ENCODE assay signal across 9 cellular contexts in the genomic region with DNA sequence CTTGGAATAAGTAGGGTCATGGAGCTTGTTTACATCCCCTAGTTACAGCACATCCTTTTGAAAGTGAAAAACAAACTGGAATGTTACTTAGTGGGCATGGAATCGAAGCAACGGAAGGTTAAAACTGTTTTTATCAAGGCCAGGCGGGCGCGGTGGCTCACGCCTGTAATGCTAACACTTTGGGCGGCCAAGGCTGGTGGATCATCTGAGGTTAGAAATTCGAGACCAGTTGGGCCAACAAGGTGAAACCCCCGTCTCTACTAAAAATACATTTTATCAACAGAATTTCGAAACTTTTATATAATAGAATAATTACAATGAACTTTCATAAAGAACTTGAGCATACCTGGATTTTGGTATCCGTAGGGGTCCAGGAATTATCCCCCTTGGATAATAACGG. TPM values are rescaled to one million over a fixed set of nuclear protein-coding genes. Genes with fewer than 3 reads are reported as not detected.
A peak's percentile ranks its signal among the peaks of the same experiment; 100 is the strongest.
DNase-seq lines count a peak whose midpoint lies in the region; ATAC-seq and TF ChIP-seq lines count a peak whose summit lies in the region.
"Had no signal": no experiment of that assay in that cellular context is flagged by ENCODE, and none has a peak within 500 bp of the region (broad histone marks: within the 10 kb centered on the region; RNA-seq: fewer than 3 reads in every experiment).

No MANE protein-coding gene starts in this region.

- intact Hi-C loops in HCT116 (cut with micrococcal nuclease) = loop anchor here (10.0 kb wide), 1 partner anchor 382 kb away; no protein-coding TSS in a partner anchor
- intact Hi-C loops in activated CD8-positive, alpha-beta T cell treated with anti-CD3 and anti-CD28 coated beads for 36 hours (cut with micrococcal nuclease) = loop anchor here (5.0 to 10.0 kb wide), 2 partner anchors 172 to 264 kb away; partner anchors contain the start of gene H2AZ2
- intact Hi-C loops in right cardiac atrium (cut with DNase I) = loop anchor here in 3 of 4 donors (10.0 kb wide), 3 partner anchors 172 to 342 kb away; partner anchors contain the start of gene H2AZ2 (in 1 of the 3)

- peak overlapping the region; percentile 93 for H3K4me3 Mint-ChIP-seq in activated CD8-positive, alpha-beta T cell treated with anti-CD3 and anti-CD28 coated beads for 36 hours

- H3K9me3 ChIP-seq in HCT116 (ENCODE audit: control insufficient read depth in 1 of 2, insufficient read depth in 1 of 2, low read depth in 1 of 2, low read length in 2 of 2) = no peaks in the 10 kb centered on the region
- H3K9me3 ChIP-seq in right cardiac atrium (ENCODE audit: control insufficient read depth, low read length) = no peaks in the 10 kb centered on the region

- peaks cover 5 to 20% of the 10 kb centered on the region in 2 experiments; a peak in 3 of 4 replicates for H3K4me1 ChIP-seq in HCT116 (ENCODE audit: control insufficient read depth in 1 of 2, insufficient read depth in 2 of 2, low read length in 2 of 2)
- H3K4me1 ChIP-seq in right cardiac atrium (ENCODE audit: control insufficient read depth, insufficient read depth, low read length) = peaks cover 2% of the 10 kb centered on the region

- H3K9ac ChIP-seq in HCT116 (ENCODE audit: low read length) = peak overlapping the region; percentile 79

- H3K27ac Mint-ChIP-seq in activated CD8-positive, alpha-beta T cell treated with anti-CD3 and anti-CD28 coated beads for 36 hours = peak overlapping the region; percentile 95

- POLR2A ChIA-PET in HCT116 (lab: Charles Lee) = interaction anchor here (1.8 kb wide), 1 partner anchor 10 kb away, joined by 14 read pairs; the partner anchor contains the start of gene DDX56
- POLR2A ChIA-PET in activated CD8-positive, alpha-beta T cell treated with anti-CD3 and anti-CD28 coated beads for 36 hours (lab: Charles Lee) = interaction anchor here (0.8 to 3.2 kb wide), 9 partner anchors 8 to 303 kb away, joined by 3 to 32 read pairs (median 4); partner anchors contain the start of genes DDX56, OGDH and PURB

- TF ChIP-seq POLR2A in HCT116 (IDR thresholded peaks at IDR 0.05; ENCODE audit: borderline replicate concordance, extremely low read depth, insufficient read depth, insufficient read length) = no peak

- no peak for TF ChIP-seq CTCF in HCT116 (IDR thresholded peaks at IDR 0.05 in 2 of 3, conservative IDR thresholded peaks at IDR 0.05 in 1 of 3; ENCODE audit: borderline replicate concordance in 1 of 3, insufficient read depth in 1 of 3, low read depth in 2 of 3, low read length in 2 of 3)
- no peak for TF ChIP-seq CTCF in activated CD8-positive, alpha-beta T cell treated with anti-CD3 and anti-CD28 coated beads for 36 hours (IDR thresholded peaks at IDR 0.05)

- peaks cover 13 to 20% of the 10 kb centered on the region in 2 experiments; a peak in 3 of 4 replicates for H3K36me3 ChIP-seq in HCT116 (ENCODE audit: control insufficient read depth in 1 of 2, insufficient read depth in 2 of 2, low read length in 2 of 2)

- ATAC-seq in HCT116 (no peak), right cardiac atrium (no peak)
- ATAC-seq in activated CD8-positive, alpha-beta T cell treated with anti-CD3 and anti-CD28 coated beads for 36 hours = no peak

- no TSS peak for BruUV-seq in HCT116 (replicated peaks; lab: Mats Ljungman, UMichigan)

- no peak overlapping the region for H2AFZ ChIP-seq in HCT116 (ENCODE audit: low read depth, low read length, poor library complexity, severe bottlenecking)

- H4K20me1 ChIP-seq in HCT116 (ENCODE audit: insufficient read depth) = no peaks in the 10 kb centered on the region

- H3K36me3 Mint-ChIP-seq in activated CD8-positive, alpha-beta T cell treated with anti-CD3 and anti-CD28 coated beads for 36 hours (ENCODE audit: low read depth) = peaks cover 30% of the 10 kb centered on the region

- H3K4me2 ChIP-seq in HCT116 (ENCODE audit: low read length) = peak overlapping the region; percentile 81

- peaks cover 32% of the 10 kb centered on the region for H3K4me1 Mint-ChIP-seq in activated CD8-positive, alpha-beta T cell treated with anti-CD3 and anti-CD28 coated beads for 36 hours (ENCODE audit: low read depth)

- CTCF ChIA-PET in HCT116 (lab: Charles Lee) = interaction anchor here (0.8 kb wide), 1 partner anchor 9 kb away, joined by 3 read pairs; no protein-coding TSS in a partner anchor
- CTCF ChIA-PET in activated CD8-positive, alpha-beta T cell treated with anti-CD3 and anti-CD28 coated beads for 36 hours (lab: Charles Lee) = interaction anchor here (0.9 to 1.5 kb wide), 3 partner anchors 9 to 73 kb away, joined by 3 read pairs; partner anchors contain the start of gene DDX56

- H3K4me3 ChIP-seq in HCT116 (replicated peaks in 1 of 2; ENCODE audit: low read depth in 1 of 2, low read length in 2 of 2) (peak overlapping the region; percentile 79 to 98), right cardiac atrium (ENCODE audit: low read length) (peak overlapping the region; percentile 42), skin epidermis (peak overlapping the region; percentile 59 to 91 (median 78))

- H3K27me3 Mint-ChIP-seq in activated CD8-positive, alpha-beta T cell treated with anti-CD3 and anti-CD28 coated beads for 36 hours = no peaks in the 10 kb centered on the region

- no peaks in the 10 kb centered on the region for H3K9me2 ChIP-seq in HCT116 (ENCODE audit: insufficient read depth)

- H3K27ac ChIP-seq in HCT116 (ENCODE audit: low read depth, low read length) (peak overlapping the region; percentile 72), right cardiac atrium (ENCODE audit: low read length) (peak overlapping the region; percentile 94), skin epidermis (peak overlapping the region in 17 of 21 experiments; percentile 88 to 97 (median 94))

- DNase-seq in HCT116 (ENCODE audit: low read depth, low spot score) = no peak
- no peak for DNase-seq in activated CD8-positive, alpha-beta T cell treated with anti-CD3 and anti-CD28 coated beads for 36 hours
- peak in 1 of 3 donors; percentile 52 for DNase-seq in right cardiac atrium
- no peak for DNase-seq in NCI-H510A treated with DMSO at 0.1 percent for 48 hours (lab: John Stamatoyannopoulos, UW)
- DNase-seq in nucleus accumbens (lab: John Stamatoyannopoulos, UW) = no peak
- DNase-seq in inferior parietal cortex (ENCODE audit: extremely low spot score) = no peak
- no peak for DNase-seq in NCI-H2029 (lab: John Stamatoyannopoulos, UW)

- TF ChIP-seq RAD21 in HCT116 (IDR thresholded peaks at IDR 0.05; ENCODE audit: low read depth) = no peak

- H3K9me3 Mint-ChIP-seq in activated CD8-positive, alpha-beta T cell treated with anti-CD3 and anti-CD28 coated beads for 36 hours = no peaks in the 10 kb centered on the region

- RAD21 ChIA-PET in HCT116 (lab: Charles Lee; ENCODE audit: low non-redundant PET in 1 of 2, low total read pairs in 2 of 2, uncharacterized antibody in 2 of 2, unreplicated experiment in 2 of 2) = no interaction called here

- WGBS in right cardiac atrium = 76% methylated on average over 12 of the region's 12 CpGs

- no peaks in the 10 kb centered on the region for H3K27me3 ChIP-seq in HCT116 (ENCODE audit: insufficient read depth, low read length)
- no peaks in the 10 kb centered on the region for H3K27me3 ChIP-seq in right cardiac atrium (ENCODE audit: control insufficient read depth, insufficient read depth)

- peaks cover 34% of the 10 kb centered on the region for H3K79me2 ChIP-seq in HCT116 (ENCODE audit: insufficient read depth, low read length)

TF ChIP-seq in HCT116, 20 proteins besides CTCF, POLR2A, EP300 and RAD21 (continues in another document):
- no peak for TF ChIP-seq SIN3A (IDR thresholded peaks at IDR 0.05; ENCODE audit: low read depth)
- TF ChIP-seq JUND (IDR thresholded peaks at IDR 0.05) = no peak
- TF ChIP-seq YY1 (IDR thresholded peaks at IDR 0.05; ENCODE audit: extremely low read depth, insufficient replicate concordance, low read depth, low read length) = no peak
- no peak for TF ChIP-seq ZNF274 (IDR thresholded peaks at IDR 0.05; ENCODE audit: low read depth, low read length)
- TF ChIP-seq, protein P1, sequence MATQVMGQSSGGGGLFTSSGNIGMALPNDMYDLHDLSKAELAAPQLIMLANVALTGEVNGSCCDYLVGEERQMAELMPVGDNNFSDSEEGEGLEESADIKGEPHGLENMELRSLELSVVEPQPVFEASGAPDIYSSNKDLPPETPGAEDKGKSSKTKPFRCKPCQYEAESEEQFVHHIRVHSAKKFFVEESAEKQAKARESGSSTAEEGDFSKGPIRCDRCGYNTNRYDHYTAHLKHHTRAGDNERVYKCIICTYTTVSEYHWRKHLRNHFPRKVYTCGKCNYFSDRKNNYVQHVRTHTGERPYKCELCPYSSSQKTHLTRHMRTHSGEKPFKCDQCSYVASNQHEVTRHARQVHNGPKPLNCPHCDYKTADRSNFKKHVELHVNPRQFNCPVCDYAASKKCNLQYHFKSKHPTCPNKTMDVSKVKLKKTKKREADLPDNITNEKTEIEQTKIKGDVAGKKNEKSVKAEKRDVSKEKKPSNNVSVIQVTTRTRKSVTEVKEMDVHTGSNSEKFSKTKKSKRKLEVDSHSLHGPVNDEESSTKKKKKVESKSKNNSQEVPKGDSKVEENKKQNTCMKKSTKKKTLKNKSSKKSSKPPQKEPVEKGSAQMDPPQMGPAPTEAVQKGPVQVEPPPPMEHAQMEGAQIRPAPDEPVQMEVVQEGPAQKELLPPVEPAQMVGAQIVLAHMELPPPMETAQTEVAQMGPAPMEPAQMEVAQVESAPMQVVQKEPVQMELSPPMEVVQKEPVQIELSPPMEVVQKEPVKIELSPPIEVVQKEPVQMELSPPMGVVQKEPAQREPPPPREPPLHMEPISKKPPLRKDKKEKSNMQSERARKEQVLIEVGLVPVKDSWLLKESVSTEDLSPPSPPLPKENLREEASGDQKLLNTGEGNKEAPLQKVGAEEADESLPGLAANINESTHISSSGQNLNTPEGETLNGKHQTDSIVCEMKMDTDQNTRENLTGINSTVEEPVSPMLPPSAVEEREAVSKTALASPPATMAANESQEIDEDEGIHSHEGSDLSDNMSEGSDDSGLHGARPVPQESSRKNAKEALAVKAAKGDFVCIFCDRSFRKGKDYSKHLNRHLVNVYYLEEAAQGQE (IDR thresholded peaks at IDR 0.05; ENCODE audit: low read depth) = no peak

RNA-seq across cellular contexts. Expression of gene TMED4, which starts 1.1 kb away (rescaled TPM):
- total RNA-seq in HCT116 (2021; ENCODE audit: unreplicated experiment) (67.3 TPM), right cardiac atrium (10 to 100 TPM; 63.2 to 75.2 (median 66.6) TPM)
- 71.0 and 78.4 TPM in 2 replicates for polyA plus RNA-seq in HCT116 (2012)
- 10 to 100 TPM; 74.6 to 76.2 TPM for total RNA-seq in activated CD8-positive, alpha-beta T cell treated with anti-CD3 and anti-CD28 coated beads for 36 hours
- polyA plus RNA-seq in right cardiac atrium = 63.9 TPM

RNA-seq across cellular contexts. Expression of gene DDX56, which starts 9.4 kb away (rescaled TPM):
- total RNA-seq in HCT116 (2021; ENCODE audit: unreplicated experiment) (119 TPM), right cardiac atrium (10 to 100 TPM; 23.4 to 35.5 (median 28.2) TPM)
- 75.8 and 99.0 TPM in 2 replicates for polyA plus RNA-seq in HCT116 (2012)
- 10 to 100 TPM; 92.3 to 98.3 TPM for total RNA-seq in activated CD8-positive, alpha-beta T cell treated with anti-CD3 and anti-CD28 coated beads for 36 hours
- 24.1 TPM for polyA plus RNA-seq in right cardiac atrium

RNA-seq across cellular contexts. Expression of gene OGDH, which starts 23.3 kb away (rescaled TPM):
- total RNA-seq in HCT116 (2021; ENCODE audit: unreplicated experiment) (69.1 TPM), right cardiac atrium (100 to 1,000 TPM; 347 to 406 (median 380) TPM)
- 58.9 and 60.7 TPM in 2 replicates for polyA plus RNA-seq in HCT116 (2012)
- 10 to 100 TPM; 78.6 to 85.6 TPM for total RNA-seq in activated CD8-positive, alpha-beta T cell treated with anti-CD3 and anti-CD28 coated beads for 36 hours
- polyA plus RNA-seq in right cardiac atrium = 168 TPM

RNA-seq across cellular contexts. Expression of gene NPC1L1, which starts 42.0 kb away (rescaled TPM):
- total RNA-seq in HCT116 (2021; ENCODE audit: unreplicated experiment) (0.15 TPM), right cardiac atrium (under 1 TPM in 2 of 4 donors, not detected in 2; 0.06 to 0.08 TPM)
- polyA plus RNA-seq in HCT116 (2012) = 0.05 and 0.09 TPM in 2 replicates
- total RNA-seq in activated CD8-positive, alpha-beta T cell treated with anti-CD3 and anti-CD28 coated beads for 36 hours = under 1 TPM in 1 of 2 experiments, not detected in 1; 0.07 TPM
- 0.05 TPM for polyA plus RNA-seq in right cardiac atrium
- total RNA-seq: T-helper 2 cell treated with Interferon-gamma antibody and Interleukin-4, amounts not matched to agents 100 ng/mL and 5 ng/mL, for 36 hours had no signal
